In genomic region chr12:75876843-75877587, GRCh38 we compare ENCODE assay signal across 18 cellular contexts.
DNase-seq lines count a peak whose midpoint lies in the region; ATAC-seq and TF ChIP-seq lines count a peak whose summit lies in the region.
"Had no signal": no experiment of that assay in that cellular context is flagged by ENCODE, and none has a peak within 500 bp of the region (broad histone marks: within the 10 kb centered on the region; RNA-seq: fewer than 3 reads in every experiment).

No MANE protein-coding gene starts in this region.

- no peaks in the 10 kb centered on the region for H3K36me3 Mint-ChIP-seq in activated naive CD4-positive, alpha-beta T cell treated with anti-CD3 and anti-CD28 coated beads, Interleukin-2, amount 50 U/mL, for 24 hours
- no peaks in the 10 kb centered on the region for H3K36me3 Mint-ChIP-seq in activated naive CD4-positive, alpha-beta T cell treated with anti-CD3 and anti-CD28 coated beads for 36 hours (ENCODE audit: low read depth)

- no peaks in the 10 kb centered on the region for H3K9me3 ChIP-seq in adipocyte (ENCODE audit: control insufficient read depth, low read length)
- no peaks in the 10 kb centered on the region for H3K9me3 ChIP-seq in thyroid gland
- H3K9me3 ChIP-seq: heart left ventricle, right atrium auricular region had no signal

- TF ChIP-seq CTCF in thyroid gland (IDR thresholded peaks at IDR 0.05): no peak

- no peak for DNase-seq in activated naive CD4-positive, alpha-beta T cell treated with anti-CD3 and anti-CD28 coated beads for 36 hours
- DNase-seq in adipocyte (ENCODE audit: low read depth) (no peak), kidney tubule cell (ENCODE audit: low spot score) (peak; percentile 32), thyroid gland (no peak), NK-92 (lab: John Stamatoyannopoulos, UW; ENCODE audit: unreplicated experiment) (no peak)
- DNase-seq: activated CD4-positive, CD25-positive, alpha-beta regulatory T cell treated with anti-CD3 and anti-CD28 coated beads, Interleukin-2, amount 50 U/mL, for 72 hours; activated T-cell treated with anti-CD3 and anti-CD28 coated beads for 4 hours; amniotic stem cell; heart left ventricle; Kasumi-1; NCI-H774; stimulated activated CD4-positive, alpha-beta T cell treated with anti-CD3 and anti-CD28 coated beads, Interleukin-2, amount 100 ng/mL, for 48 hours; T-helper 2 cell had no signal

- H3K36me3 ChIP-seq in adipocyte (ENCODE audit: control insufficient read depth, insufficient read depth, low read length, severe bottlenecking) (no peaks in the 10 kb centered on the region), thyroid gland (no peaks in the 10 kb centered on the region)
- H3K36me3 ChIP-seq: heart left ventricle, right atrium auricular region had no signal

- CTCF ChIA-PET in activated naive CD4-positive, alpha-beta T cell treated with anti-CD3 and anti-CD28 coated beads for 36 hours (lab: Charles Lee): no interaction called here

- peaks cover 29% of the 10 kb centered on the region for H3K4me1 Mint-ChIP-seq in activated naive CD4-positive, alpha-beta T cell treated with anti-CD3 and anti-CD28 coated beads, Interleukin-2, amount 50 U/mL, for 24 hours
- peaks cover 18% of the 10 kb centered on the region for H3K4me1 Mint-ChIP-seq in activated naive CD4-positive, alpha-beta T cell treated with anti-CD3 and anti-CD28 coated beads for 36 hours (ENCODE audit: low read depth)

- H3K9me3 Mint-ChIP-seq in activated naive CD4-positive, alpha-beta T cell treated with anti-CD3 and anti-CD28 coated beads, Interleukin-2, amount 50 U/mL, for 24 hours: peaks cover 10% of the 10 kb centered on the region
- no peaks in the 10 kb centered on the region for H3K9me3 Mint-ChIP-seq in activated naive CD4-positive, alpha-beta T cell treated with anti-CD3 and anti-CD28 coated beads for 36 hours

- TF ChIP-seq POLR2A in thyroid gland (IDR thresholded peaks at IDR 0.05): no peak

- H3K4me3 Mint-ChIP-seq in activated naive CD4-positive, alpha-beta T cell treated with anti-CD3 and anti-CD28 coated beads, Interleukin-2, amount 50 U/mL, for 24 hours: peak overlapping the region; percentile 20
- H3K4me3 Mint-ChIP-seq in activated naive CD4-positive, alpha-beta T cell treated with anti-CD3 and anti-CD28 coated beads for 36 hours: no peak overlapping the region

- intact Hi-C loops in activated naive CD4-positive, alpha-beta T cell treated with anti-CD3 and anti-CD28 coated beads for 36 hours (cut with micrococcal nuclease): no loop called here
- intact Hi-C loops in thyroid gland (cut with DNase I): no loop called here

- H3K27ac ChIP-seq in thyroid gland: peak overlapping the region in 2 of 3 donors; percentile 25 to 48
- H3K27ac ChIP-seq: coronary artery, heart left ventricle, right atrium auricular region had no signal

- H3K4me3 ChIP-seq in adipocyte (ENCODE audit: low read length) (no peak overlapping the region), thyroid gland (replicated peaks in 1 of 3) (no peak overlapping the region)
- H3K4me3 ChIP-seq: right atrium auricular region had no signal

- H3K27me3 Mint-ChIP-seq in activated naive CD4-positive, alpha-beta T cell treated with anti-CD3 and anti-CD28 coated beads, Interleukin-2, amount 50 U/mL, for 24 hours: no peaks in the 10 kb centered on the region
- H3K27me3 Mint-ChIP-seq in activated naive CD4-positive, alpha-beta T cell treated with anti-CD3 and anti-CD28 coated beads for 36 hours (ENCODE audit: low read depth): peaks cover 33% of the 10 kb centered on the region

- no peak overlapping the region for H3K27ac Mint-ChIP-seq in activated naive CD4-positive, alpha-beta T cell treated with anti-CD3 and anti-CD28 coated beads, Interleukin-2, amount 50 U/mL, for 24 hours
- no peak overlapping the region for H3K27ac Mint-ChIP-seq in activated naive CD4-positive, alpha-beta T cell treated with anti-CD3 and anti-CD28 coated beads for 36 hours

- no peak for ATAC-seq in GM18861 (IDR thresholded peaks at IDR 0.05; ENCODE audit: unreplicated experiment)
- no peak for ATAC-seq in GM19023 (IDR thresholded peaks at IDR 0.05; ENCODE audit: unreplicated experiment)
- ATAC-seq: heart left ventricle had no signal

- 41 to 42% methylated on average over 3 of the region's 3 CpGs for WGBS in thyroid gland, 2 donors

- H3K27me3 ChIP-seq in adipocyte (replicated peaks; ENCODE audit: control insufficient read depth, insufficient read depth, low read length) (no peaks in the 10 kb centered on the region), thyroid gland (no peaks in the 10 kb centered on the region)
- H3K27me3 ChIP-seq: heart left ventricle, right atrium auricular region had no signal

- peak overlapping the region; percentile 65 for H3K9ac ChIP-seq in adipocyte (ENCODE audit: low read length)

- H3K4me1 ChIP-seq in adipocyte (ENCODE audit: control insufficient read depth, insufficient read depth, low read length) (peaks cover 21% of the 10 kb centered on the region), thyroid gland (peaks cover 19 to 31% of the 10 kb centered on the region in 2 donors)
- H3K4me1 ChIP-seq: right atrium auricular region had no signal
